ENCODE assay signal across 9 cellular contexts in the genomic region with DNA sequence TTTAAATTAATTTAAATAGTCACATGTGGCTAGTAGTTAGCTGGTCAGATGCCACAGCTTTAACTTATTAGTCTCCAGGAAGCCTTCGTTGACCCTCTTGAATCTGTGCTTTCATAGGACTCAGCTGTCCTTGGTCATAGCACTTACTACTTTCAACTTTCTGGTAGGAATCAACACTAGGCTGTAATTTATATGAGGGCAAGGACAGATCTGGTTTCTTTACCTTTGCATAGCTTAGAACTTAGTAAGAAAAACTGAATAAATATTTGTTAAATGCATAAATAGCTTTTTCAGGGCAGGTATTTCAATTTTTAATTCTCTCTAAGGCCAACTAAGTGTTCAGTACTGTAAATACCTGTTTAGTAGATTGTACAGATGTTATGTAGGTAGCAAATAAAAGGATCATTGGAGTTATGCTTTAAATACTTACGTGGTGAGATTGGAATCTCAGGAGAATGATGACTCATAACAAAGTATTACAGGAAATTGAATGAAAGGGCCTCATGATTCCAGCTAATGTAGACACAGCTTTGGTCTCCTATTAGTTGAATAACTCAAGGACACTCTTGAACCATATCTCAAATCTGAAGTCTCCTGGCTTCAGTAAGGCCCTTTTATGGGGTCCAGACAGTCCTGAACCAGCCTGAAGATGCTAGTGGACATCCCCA. TPM values are rescaled to one million over a fixed set of nuclear protein-coding genes. Genes with fewer than 3 reads are reported as not detected.
DNase-seq lines count a peak whose midpoint lies in the region; ATAC-seq and TF ChIP-seq lines count a peak whose summit lies in the region.
"Had no signal": no experiment of that assay in that cellular context is flagged by ENCODE, and none has a peak within 500 bp of the region (broad histone marks: within the 10 kb centered on the region; RNA-seq: fewer than 3 reads in every experiment).

No MANE protein-coding gene starts in this region.

- peaks cover 51% of the 10 kb centered on the region for H3K4me1 Mint-ChIP-seq in activated naive CD4-positive, alpha-beta T cell treated with anti-CD3 and anti-CD28 coated beads for 36 hours (ENCODE audit: low read depth)

- TF ChIP-seq CTCF in epithelial cell of proximal tubule (conservative IDR thresholded peaks at IDR 0.05; ENCODE audit: low read depth, low read length) = no peak

- no peak overlapping the region for H3K27ac Mint-ChIP-seq in activated naive CD4-positive, alpha-beta T cell treated with anti-CD3 and anti-CD28 coated beads for 36 hours

- H3K27me3 Mint-ChIP-seq in activated naive CD4-positive, alpha-beta T cell treated with anti-CD3 and anti-CD28 coated beads for 36 hours (ENCODE audit: low read depth) = peaks cover 3% of the 10 kb centered on the region

- H3K36me3 Mint-ChIP-seq in activated naive CD4-positive, alpha-beta T cell treated with anti-CD3 and anti-CD28 coated beads for 36 hours (ENCODE audit: low read depth) = peaks cover 15% of the 10 kb centered on the region

- intact Hi-C loops in activated naive CD4-positive, alpha-beta T cell treated with anti-CD3 and anti-CD28 coated beads for 36 hours (cut with micrococcal nuclease) = loop anchor here (2.0 to 10.0 kb wide), 7 partner anchors 200 to 1117 kb away; a partner anchor contains a TSS

- no peak for ATAC-seq in GM21423 (IDR thresholded peaks at IDR 0.05; ENCODE audit: unreplicated experiment)
- no peak for ATAC-seq in HG02870 (IDR thresholded peaks at IDR 0.05; ENCODE audit: unreplicated experiment)
- ATAC-seq in HG03521 (IDR thresholded peaks at IDR 0.05; ENCODE audit: unreplicated experiment) = no peak

- no peaks in the 10 kb centered on the region for H3K9me3 Mint-ChIP-seq in activated naive CD4-positive, alpha-beta T cell treated with anti-CD3 and anti-CD28 coated beads for 36 hours

- H3K4me3 Mint-ChIP-seq in activated naive CD4-positive, alpha-beta T cell treated with anti-CD3 and anti-CD28 coated beads for 36 hours = no peak overlapping the region

- DNase-seq in ELR (ENCODE audit: low read depth) = peak; percentile 92
- peak; percentile 73 for DNase-seq in RKO (ENCODE audit: low spot score)
- peak; percentile 81 for DNase-seq in epithelial cell of proximal tubule (ENCODE audit: low read depth)
- peak; percentile 96 for DNase-seq in renal cortical epithelial cell (ENCODE audit: low read depth)
- no peak for DNase-seq in activated naive CD4-positive, alpha-beta T cell treated with anti-CD3 and anti-CD28 coated beads for 36 hours
- DNase-seq: hippocampal formation had no signal

- H3K4me3 ChIP-seq in epithelial cell of proximal tubule (ENCODE audit: low read depth, low read length) = no peak overlapping the region

- CTCF ChIA-PET in activated naive CD4-positive, alpha-beta T cell treated with anti-CD3 and anti-CD28 coated beads for 36 hours (lab: Charles Lee) = interaction anchor here (0.6 to 2.9 kb wide), 3 partner anchors 8 to 16 kb away, joined by 3 to 8 read pairs (median 8); no protein-coding TSS in a partner anchor

RNA-seq across cellular contexts. Expression of a gene that starts 2.6 kb away (rescaled TPM):
- total RNA-seq in epithelial cell of proximal tubule (21.3 and 22.8 TPM in 2 replicates), renal cortical epithelial cell (63.9 and 72.1 TPM in 2 replicates)
- 10 to 100 TPM; 25.1 to 26.6 TPM for total RNA-seq in activated naive CD4-positive, alpha-beta T cell treated with anti-CD3 and anti-CD28 coated beads for 36 hours

RNA-seq across cellular contexts. Expression of a gene that starts 43.4 kb away (rescaled TPM):
- total RNA-seq in epithelial cell of proximal tubule (not detected in 2 replicates), renal cortical epithelial cell (not detected in 2 replicates)
- total RNA-seq in activated naive CD4-positive, alpha-beta T cell treated with anti-CD3 and anti-CD28 coated beads for 36 hours = not detected
